In the genomic region with DNA sequence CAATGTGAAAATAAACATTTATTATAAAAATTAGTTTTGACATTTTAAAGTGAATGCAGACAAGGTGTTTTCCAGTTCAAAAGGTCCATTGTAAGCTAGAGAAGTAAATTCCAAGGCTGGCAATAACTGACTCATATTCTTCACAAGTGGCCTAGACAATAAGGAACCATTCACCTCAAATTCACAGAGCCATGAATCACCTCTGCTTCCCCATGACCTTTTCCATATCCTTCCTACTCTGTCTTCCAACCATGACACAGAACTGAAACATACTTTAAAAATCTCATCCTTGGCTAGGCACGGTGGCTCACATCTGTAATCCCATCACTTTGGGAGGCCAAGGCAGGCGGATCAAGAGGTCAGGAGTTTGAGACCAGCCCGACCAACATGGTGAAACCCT, we compare ENCODE assay signal across 11 cellular contexts. TPM values are rescaled to one million over a fixed set of nuclear protein-coding genes. Genes with fewer than 3 reads are reported as not detected.
DNase-seq lines count a peak whose midpoint lies in the region; ATAC-seq and TF ChIP-seq lines count a peak whose summit lies in the region.
"Had no signal": no experiment of that assay in that cellular context is flagged by ENCODE, and none has a peak within 500 bp of the region (broad histone marks: within the 10 kb centered on the region; RNA-seq: fewer than 3 reads in every experiment).

No MANE protein-coding gene starts in this region.

- no peak for TF ChIP-seq CTCF in brain microvascular endothelial cell (IDR thresholded peaks at IDR 0.05; ENCODE audit: low read depth, low read length, missing control alignments)
- TF ChIP-seq CTCF in lung (IDR thresholded peaks at IDR 0.05; ENCODE audit: control extremely low read depth, extremely low read depth) = no peak

- H3K27ac ChIP-seq in brain microvascular endothelial cell (no peak overlapping the region), lung (ENCODE audit: low read depth in 1 of 2, low read length in 1 of 2) (no peak overlapping the region)

- H3K27me3 ChIP-seq in brain microvascular endothelial cell (replicated peaks) (no peaks in the 10 kb centered on the region), lung (ENCODE audit: control insufficient read depth, insufficient read depth) (no peaks in the 10 kb centered on the region)

- in situ Hi-C loops in brain microvascular endothelial cell (cut with HindIII; ENCODE audit: low pct_ligation_motif_present, low sequenced_read_pairs) = no loop called here

- DNase-seq in COLO829 (ENCODE audit: low spot score) = peak; percentile 90
- peak; percentile 41 for DNase-seq in LoVo (ENCODE audit: low spot score)
- DNase-seq in brain microvascular endothelial cell = peak; percentile 27
- DNase-seq in lung (ENCODE audit: low spot score) = no peak
- no peak for DNase-seq in UCSD-AML1 (lab: John Stamatoyannopoulos, UW; ENCODE audit: unreplicated experiment)
- DNase-seq in T-helper 9 cell = no peak
- DNase-seq in NCI-H446 treated with DMSO at 0.1 percent for 48 hours (lab: John Stamatoyannopoulos, UW) = no peak
- DNase-seq: activated CD8-positive, alpha-beta memory T cell treated with anti-CD3 and anti-CD28 coated beads, Interleukin-2, amount 50 U/mL, for 4 hours; BE2C; NCI-H146 had no signal

- ATAC-seq in lung (ENCODE audit: insufficient read depth, low FRiP score) = peak; percentile 36
- no peak for ATAC-seq in GM19467 (IDR thresholded peaks at IDR 0.05; ENCODE audit: unreplicated experiment)

- no peaks in the 10 kb centered on the region for H3K9me3 ChIP-seq in lung (ENCODE audit: control insufficient read depth in 2 of 2, insufficient read depth in 1 of 2, low read length in 1 of 2)
- H3K9me3 ChIP-seq: BE2C had no signal

- H3K36me3 ChIP-seq in brain microvascular endothelial cell (replicated peaks) (no peaks in the 10 kb centered on the region), lung (ENCODE audit: control insufficient read depth in 2 of 2, insufficient read depth in 2 of 2, low read length in 2 of 2) (peaks cover 0 to 25% of the 10 kb centered on the region in 2 donors)
- H3K36me3 ChIP-seq: BE2C had no signal

- no peak overlapping the region for H3K4me3 ChIP-seq in brain microvascular endothelial cell (ENCODE audit: low read depth, low read length)
- H3K4me3 ChIP-seq in lung = no peak overlapping the region

- peaks cover 1 to 8% of the 10 kb centered on the region in 2 donors for H3K4me1 ChIP-seq in lung (ENCODE audit: control insufficient read depth in 2 of 2, insufficient read depth in 2 of 2, low read length in 2 of 2)
- H3K4me1 ChIP-seq: BE2C had no signal

- WGBS in lung, 2 donors = 82 to 89% methylated on average over 3 of the region's 3 CpGs

RNA-seq across cellular contexts. Expression of a gene that starts 24.8 kb away (rescaled TPM):
- 100 to 1,000 TPM; 174 to 201 TPM for total RNA-seq in lung
- polyA plus RNA-seq in lung = 100 to 1,000 TPM in 1 of 2 donors, 10 to 100 TPM in 1; 91.7 to 107 TPM

RNA-seq across cellular contexts. Expression of a gene that starts 41.6 kb away (rescaled TPM):
- total RNA-seq in lung = 10 to 100 TPM in 1 of 2 donors, 1 to 10 TPM in 1; 1.6 to 13.8 TPM
- 10 to 100 TPM in 1 of 2 donors, 1 to 10 TPM in 1; 9.0 to 23.7 TPM for polyA plus RNA-seq in lung

RNA-seq across cellular contexts. Expression of a gene that starts 42.6 kb away (rescaled TPM):
- total RNA-seq in lung = 10 to 100 TPM; 43.2 to 67.9 TPM
- 100 to 1,000 TPM in 1 of 2 donors, 10 to 100 TPM in 1; 77.8 to 187 TPM for polyA plus RNA-seq in lung

RNA-seq across cellular contexts. Expression of a gene that starts 49.6 kb away (rescaled TPM):
- total RNA-seq in lung = 10 to 100 TPM; 67.5 to 70.0 TPM
- 10 to 100 TPM; 77.0 to 95.1 TPM for polyA plus RNA-seq in lung

Comparison
In these comparisons a context has a peak if more than half of its experiments do, and no peak if none do; other contexts are left out.
1. DNase-seq: peak in COLO829 (single experiment), LoVo (single experiment) and brain microvascular endothelial cell (single experiment); none in lung (single experiment), UCSD-AML1 (single experiment), T-helper 9 cell (single experiment) and NCI-H446 treated with DMSO at 0.1 percent for 48 hours (single experiment).